Comparison of ENCODE assay signal across 1 cellular context in the genomic region with DNA sequence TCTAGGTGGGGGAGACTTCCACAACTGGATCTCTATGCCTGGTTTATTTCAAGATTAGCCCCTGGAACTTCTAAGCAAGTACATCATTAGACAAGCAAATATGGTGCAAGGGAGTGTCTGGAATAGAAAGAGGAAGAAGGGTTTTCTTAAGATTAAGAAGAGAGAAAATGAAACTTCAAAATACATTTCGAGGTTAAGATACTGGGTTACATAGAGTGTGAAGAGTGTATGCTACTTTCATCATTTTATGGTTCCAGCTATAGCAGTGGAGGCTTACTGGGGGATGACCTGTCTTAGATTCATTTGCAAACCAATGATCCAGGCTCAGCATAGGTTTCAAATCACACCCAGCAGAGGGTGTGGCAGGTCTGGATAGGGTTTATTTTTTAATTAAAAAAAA.
TF ChIP-seq lines count a peak whose summit lies in the region.

No MANE protein-coding gene starts in this region.

TF ChIP-seq in GM12878, 131 proteins besides CTCF, POLR2A, EP300 and RAD21 (continued from another document):
- TF ChIP-seq, protein P1, sequence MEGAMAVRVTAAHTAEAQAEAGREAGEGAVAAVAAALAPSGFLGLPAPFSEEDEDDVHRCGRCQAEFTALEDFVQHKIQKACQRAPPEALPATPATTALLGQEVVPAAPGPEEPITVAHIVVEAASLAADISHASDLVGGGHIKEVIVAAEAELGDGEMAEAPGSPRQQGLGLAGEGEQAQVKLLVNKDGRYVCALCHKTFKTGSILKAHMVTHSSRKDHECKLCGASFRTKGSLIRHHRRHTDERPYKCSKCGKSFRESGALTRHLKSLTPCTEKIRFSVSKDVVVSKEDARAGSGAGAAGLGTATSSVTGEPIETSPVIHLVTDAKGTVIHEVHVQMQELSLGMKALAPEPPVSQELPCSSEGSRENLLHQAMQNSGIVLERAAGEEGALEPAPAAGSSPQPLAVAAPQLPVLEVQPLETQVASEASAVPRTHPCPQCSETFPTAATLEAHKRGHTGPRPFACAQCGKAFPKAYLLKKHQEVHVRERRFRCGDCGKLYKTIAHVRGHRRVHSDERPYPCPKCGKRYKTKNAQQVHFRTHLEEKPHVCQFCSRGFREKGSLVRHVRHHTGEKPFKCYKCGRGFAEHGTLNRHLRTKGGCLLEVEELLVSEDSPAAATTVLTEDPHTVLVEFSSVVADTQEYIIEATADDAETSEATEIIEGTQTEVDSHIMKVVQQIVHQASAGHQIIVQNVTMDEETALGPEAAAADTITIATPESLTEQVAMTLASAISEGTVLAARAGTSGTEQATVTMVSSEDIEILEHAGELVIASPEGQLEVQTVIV (IDR thresholded peaks at IDR 0.05; ENCODE audit: borderline replicate concordance, partially characterized antibody): no peak
- TF ChIP-seq IKZF1 (conservative IDR thresholded peaks at IDR 0.05) (no peak), RFX5 (IDR thresholded peaks at IDR 0.05; ENCODE audit: low read depth, low read length) (no peak), SPI1 (IDR thresholded peaks at IDR 0.05; ENCODE audit: borderline replicate concordance, insufficient read depth, low read depth, low read length) (peak; percentile 35; the same call in 1 of the 2 replicates), CREB1 (IDR thresholded peaks at IDR 0.05; ENCODE audit: low read depth) (no peak)
- TF ChIP-seq, protein P2, sequence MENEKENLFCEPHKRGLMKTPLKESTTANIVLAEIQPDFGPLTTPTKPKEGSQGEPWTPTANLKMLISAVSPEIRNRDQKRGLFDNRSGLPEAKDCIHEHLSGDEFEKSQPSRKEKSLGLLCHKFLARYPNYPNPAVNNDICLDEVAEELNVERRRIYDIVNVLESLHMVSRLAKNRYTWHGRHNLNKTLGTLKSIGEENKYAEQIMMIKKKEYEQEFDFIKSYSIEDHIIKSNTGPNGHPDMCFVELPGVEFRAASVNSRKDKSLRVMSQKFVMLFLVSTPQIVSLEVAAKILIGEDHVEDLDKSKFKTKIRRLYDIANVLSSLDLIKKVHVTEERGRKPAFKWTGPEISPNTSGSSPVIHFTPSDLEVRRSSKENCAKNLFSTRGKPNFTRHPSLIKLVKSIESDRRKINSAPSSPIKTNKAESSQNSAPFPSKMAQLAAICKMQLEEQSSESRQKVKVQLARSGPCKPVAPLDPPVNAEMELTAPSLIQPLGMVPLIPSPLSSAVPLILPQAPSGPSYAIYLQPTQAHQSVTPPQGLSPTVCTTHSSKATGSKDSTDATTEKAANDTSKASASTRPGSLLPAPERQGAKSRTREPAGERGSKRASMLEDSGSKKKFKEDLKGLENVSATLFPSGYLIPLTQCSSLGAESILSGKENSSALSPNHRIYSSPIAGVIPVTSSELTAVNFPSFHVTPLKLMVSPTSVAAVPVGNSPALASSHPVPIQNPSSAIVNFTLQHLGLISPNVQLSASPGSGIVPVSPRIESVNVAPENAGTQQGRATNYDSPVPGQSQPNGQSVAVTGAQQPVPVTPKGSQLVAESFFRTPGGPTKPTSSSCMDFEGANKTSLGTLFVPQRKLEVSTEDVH (IDR thresholded peaks at IDR 0.05; ENCODE audit: low read depth, partially characterized antibody): no peak
- TF ChIP-seq, protein P3, sequence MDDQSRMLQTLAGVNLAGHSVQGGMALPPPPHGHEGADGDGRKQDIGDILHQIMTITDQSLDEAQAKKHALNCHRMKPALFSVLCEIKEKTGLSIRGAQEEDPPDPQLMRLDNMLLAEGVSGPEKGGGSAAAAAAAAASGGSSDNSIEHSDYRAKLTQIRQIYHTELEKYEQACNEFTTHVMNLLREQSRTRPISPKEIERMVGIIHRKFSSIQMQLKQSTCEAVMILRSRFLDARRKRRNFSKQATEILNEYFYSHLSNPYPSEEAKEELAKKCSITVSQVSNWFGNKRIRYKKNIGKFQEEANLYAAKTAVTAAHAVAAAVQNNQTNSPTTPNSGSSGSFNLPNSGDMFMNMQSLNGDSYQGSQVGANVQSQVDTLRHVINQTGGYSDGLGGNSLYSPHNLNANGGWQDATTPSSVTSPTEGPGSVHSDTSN (IDR thresholded peaks at IDR 0.05; ENCODE audit: insufficient replicate concordance, low read depth, low read length): no peak
- TF ChIP-seq, protein P4, sequence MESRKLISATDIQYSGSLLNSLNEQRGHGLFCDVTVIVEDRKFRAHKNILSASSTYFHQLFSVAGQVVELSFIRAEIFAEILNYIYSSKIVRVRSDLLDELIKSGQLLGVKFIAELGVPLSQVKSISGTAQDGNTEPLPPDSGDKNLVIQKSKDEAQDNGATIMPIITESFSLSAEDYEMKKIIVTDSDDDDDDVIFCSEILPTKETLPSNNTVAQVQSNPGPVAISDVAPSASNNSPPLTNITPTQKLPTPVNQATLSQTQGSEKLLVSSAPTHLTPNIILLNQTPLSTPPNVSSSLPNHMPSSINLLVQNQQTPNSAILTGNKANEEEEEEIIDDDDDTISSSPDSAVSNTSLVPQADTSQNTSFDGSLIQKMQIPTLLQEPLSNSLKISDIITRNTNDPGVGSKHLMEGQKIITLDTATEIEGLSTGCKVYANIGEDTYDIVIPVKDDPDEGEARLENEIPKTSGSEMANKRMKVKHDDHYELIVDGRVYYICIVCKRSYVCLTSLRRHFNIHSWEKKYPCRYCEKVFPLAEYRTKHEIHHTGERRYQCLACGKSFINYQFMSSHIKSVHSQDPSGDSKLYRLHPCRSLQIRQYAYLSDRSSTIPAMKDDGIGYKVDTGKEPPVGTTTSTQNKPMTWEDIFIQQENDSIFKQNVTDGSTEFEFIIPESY (IDR thresholded peaks at IDR 0.05): no peak
